9 cellular contexts compared by ENCODE assay signal in the genomic region with DNA sequence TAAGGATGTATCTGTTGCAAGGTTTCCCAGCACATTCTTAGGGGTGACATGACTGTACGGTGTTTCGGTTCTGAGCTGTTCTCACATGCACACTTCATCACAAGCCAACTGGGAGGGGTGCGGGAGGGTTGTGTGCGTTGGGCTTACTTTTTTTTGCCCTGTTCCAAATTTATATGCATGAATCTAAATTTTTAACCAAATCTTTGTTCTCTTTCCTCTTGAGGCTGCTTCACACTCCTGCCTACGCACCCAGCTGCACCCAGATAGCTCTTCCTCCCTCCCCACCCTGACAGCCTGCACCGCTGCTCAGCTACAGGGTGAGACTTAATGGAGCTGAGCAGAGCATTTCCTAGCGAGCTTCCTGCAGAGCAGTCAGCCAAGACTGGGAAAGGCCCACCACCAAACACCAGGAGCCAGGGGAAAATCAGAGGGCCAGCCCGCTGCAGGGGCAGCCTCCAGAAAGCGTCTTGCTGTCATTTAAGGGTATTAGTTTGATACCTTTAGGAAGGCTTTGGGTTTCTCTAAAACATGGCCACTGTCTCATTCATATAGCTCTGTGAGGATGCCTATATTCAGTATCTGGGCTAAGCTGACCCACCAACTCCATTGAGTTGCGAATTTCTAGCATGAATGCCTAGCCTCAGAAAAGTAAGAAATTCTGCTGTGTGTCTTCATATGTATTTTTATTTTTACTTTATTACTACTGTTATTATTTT.
DNase-seq lines count a peak whose midpoint lies in the region; ATAC-seq and TF ChIP-seq lines count a peak whose summit lies in the region.
"Had no signal": no experiment of that assay in that cellular context is flagged by ENCODE, and none has a peak within 500 bp of the region (broad histone marks: within the 10 kb centered on the region; RNA-seq: fewer than 3 reads in every experiment).

No MANE protein-coding gene starts in this region.

- H3K27me3 Mint-ChIP-seq in nephron progenitor cell (ENCODE audit: low read depth, poor library complexity) = peaks cover 3% of the 10 kb centered on the region

- no peak overlapping the region for H3K4me3 Mint-ChIP-seq in nephron progenitor cell

- H3K4me1 ChIP-seq in gastroesophageal sphincter = no peaks in the 10 kb centered on the region

- no peak overlapping the region for H3K27ac Mint-ChIP-seq in nephron progenitor cell

- H3K27me3 ChIP-seq in gastroesophageal sphincter = peaks cover 4% of the 10 kb centered on the region

- no peak overlapping the region for H3K4me3 ChIP-seq in gastroesophageal sphincter

- peak; percentile 89 for ATAC-seq in GM18508 (IDR thresholded peaks at IDR 0.05; ENCODE audit: insufficient read depth, unreplicated experiment)
- ATAC-seq in GM21515 (IDR thresholded peaks at IDR 0.05; ENCODE audit: unreplicated experiment) = peak; percentile 93
- ATAC-seq in HG03354 (IDR thresholded peaks at IDR 0.05; ENCODE audit: poor library complexity, severe bottlenecking, unreplicated experiment) = peak; percentile 93
- no peak for ATAC-seq in gastroesophageal sphincter

- H3K9me3 Mint-ChIP-seq in nephron progenitor cell = no peaks in the 10 kb centered on the region

- TF ChIP-seq CTCF in nephron progenitor cell (IDR thresholded peaks at IDR 0.05) = no peak
- TF ChIP-seq CTCF in gastroesophageal sphincter (IDR thresholded peaks at IDR 0.05) = no peak

- TF ChIP-seq EP300 in gastroesophageal sphincter (IDR thresholded peaks at IDR 0.05) = no peak

- no peaks in the 10 kb centered on the region for H3K9me3 ChIP-seq in gastroesophageal sphincter

- WGBS in gastroesophageal sphincter (ENCODE audit: low coverage in 1 of 2), 2 donors = 75 to 88% methylated on average over 5 to 10 of the region's 10 CpGs

- in situ Hi-C loops in G401 (cut with HindIII; ENCODE audit: low sequenced_read_pairs) = no loop called here

- no peaks in the 10 kb centered on the region for H3K36me3 ChIP-seq in gastroesophageal sphincter

- H3K4me1 Mint-ChIP-seq in nephron progenitor cell = peaks cover 70% of the 10 kb centered on the region

- DNase-seq in nephron progenitor cell (peak; percentile 35), G401 (ENCODE audit: low spot score) (no peak), NCI-H510A (lab: John Stamatoyannopoulos, UW) (no peak)
- DNase-seq in activated effector memory CD4-positive, alpha-beta T cell treated with anti-CD3 and anti-CD28 coated beads, Interleukin-2, amount 50 U/mL, for 16 hours = no peak
- DNase-seq: NCI-H1092 treated with DMSO at 0.1 percent for 48 hours had no signal

- no peaks in the 10 kb centered on the region for H3K36me3 Mint-ChIP-seq in nephron progenitor cell (ENCODE audit: low read depth)

- no peak for TF ChIP-seq POLR2A in gastroesophageal sphincter (IDR thresholded peaks at IDR 0.05)

- no peak overlapping the region for H3K27ac ChIP-seq in gastroesophageal sphincter
